ENCODE assay signal across 8 cellular contexts in genomic region chr4:67700874-67701850, GRCh38. TPM values are rescaled to one million over a fixed set of nuclear protein-coding genes. Genes with fewer than 3 reads are reported as not detected.
DNase-seq lines count a peak whose midpoint lies in the region; ATAC-seq and TF ChIP-seq lines count a peak whose summit lies in the region.

Gene UBA6, minus strand, starts transcription at chr4:67701155. Its CDS starts 36 bp downstream, at chr4:67701119.

- in situ Hi-C loops in Panc1 (cut with HindIII; ENCODE audit: low pct_unique_long_range_greater_than_20kb, low sequenced_read_pairs): no loop called here

- H3K79me2 ChIP-seq in DND-41 (ENCODE audit: insufficient read depth, low read length) (peaks cover 96% of the 10 kb centered on the region), KMS-11 (ENCODE audit: insufficient read depth, low read depth) (peaks cover 31% of the 10 kb centered on the region)

- H4K20me1 ChIP-seq in DND-41 (ENCODE audit: insufficient read depth, low read length) (peaks cover 3% of the 10 kb centered on the region; the same call in 1 of the 2 replicates), KMS-11 (ENCODE audit: insufficient read depth) (no peaks in the 10 kb centered on the region)

- no peaks in the 10 kb centered on the region for H3K27me3 Mint-ChIP-seq in activated T-cell treated with anti-CD3 and anti-CD28 coated beads, Interleukin-2, amount 50 U/mL, for 4 hours (ENCODE audit: low read depth)

- peak within 1 kb of the TSS; percentile 88 for H3K4me2 ChIP-seq in DND-41 (ENCODE audit: insufficient read depth, low read length)
- peak within 1 kb of the TSS; percentile 89 for H3K4me2 ChIP-seq in KMS-11

- TF ChIP-seq CTCF in DND-41 (IDR thresholded peaks at IDR 0.05; ENCODE audit: borderline replicate concordance, extremely low read depth, low read length, poor library complexity, severe bottlenecking) (peak; percentile 49), KMS-11 (conservative IDR thresholded peaks at IDR 0.05; ENCODE audit: low read depth, low read length) (peak; percentile 73), Panc1 (IDR thresholded peaks at IDR 0.05) (peak; percentile 75)

- POLR2A ChIA-PET in Panc1 (lab: Charles Lee): no interaction called here

- H3K36me3 ChIP-seq in DND-41 (ENCODE audit: insufficient read depth, low read length) (peaks cover 25% of the 10 kb centered on the region), KMS-11 (ENCODE audit: insufficient read depth) (no peaks in the 10 kb centered on the region), Panc1 (ENCODE audit: control insufficient read depth, insufficient read depth, low read length) (peaks cover 4% of the 10 kb centered on the region), muscle layer of colon (ENCODE audit: insufficient read depth, low read length) (no peaks in the 10 kb centered on the region)

- peak within 1 kb of the TSS; percentile 85 for H2AFZ ChIP-seq in DND-41 (ENCODE audit: low read depth, low read length)
- H2AFZ ChIP-seq in KMS-11 (ENCODE audit: low read depth): peak within 1 kb of the TSS; percentile 74

- H3K9me3 Mint-ChIP-seq in activated T-cell treated with anti-CD3 and anti-CD28 coated beads, Interleukin-2, amount 50 U/mL, for 4 hours: peaks cover 9% of the 10 kb centered on the region

- H3K9me3 ChIP-seq in DND-41 (ENCODE audit: insufficient read depth, low read length, severe bottlenecking) (peaks cover 6% of the 10 kb centered on the region), Panc1 (ENCODE audit: control insufficient read depth, insufficient read depth, low read depth, low read length) (no peaks in the 10 kb centered on the region), muscle layer of colon (ENCODE audit: low read length) (no peaks in the 10 kb centered on the region)

- H3K4me1 Mint-ChIP-seq in activated T-cell treated with anti-CD3 and anti-CD28 coated beads, Interleukin-2, amount 50 U/mL, for 4 hours (ENCODE audit: low read depth): peaks cover 59% of the 10 kb centered on the region

- intact Hi-C loops in Panc1 (cut with micrococcal nuclease; ENCODE audit: unreplicated experiment): no loop called here

- H3K27me3 ChIP-seq in DND-41 (ENCODE audit: insufficient read depth, low read length, poor library complexity) (no peaks in the 10 kb centered on the region), KMS-11 (ENCODE audit: insufficient read depth, low read depth) (no peaks in the 10 kb centered on the region), Panc1 (ENCODE audit: control insufficient read depth, insufficient read depth, low read length) (no peaks in the 10 kb centered on the region), muscle layer of colon (ENCODE audit: control insufficient read depth in 1 of 2, insufficient read depth in 2 of 2, low read length in 2 of 2) (no peaks in the 10 kb centered on the region)

- DNase-seq in DND-41 (peak; percentile 96), Panc1 (ENCODE audit: low read depth, low spot score) (peak; percentile 84)
- DNase-seq in activated T-cell treated with anti-CD3 and anti-CD28 coated beads, Interleukin-2, amount 50 U/mL, for 4 hours: peak; percentile 93
- peak; percentile 93 for DNase-seq in stimulated activated CD8-positive, alpha-beta memory T cell treated with anti-CD3 and anti-CD28 coated beads, Interleukin-7, amount 100 ng/mL, for 24 hours (ENCODE audit: low read depth)

- peaks cover 18% of the 10 kb centered on the region for H3K36me3 Mint-ChIP-seq in activated T-cell treated with anti-CD3 and anti-CD28 coated beads, Interleukin-2, amount 50 U/mL, for 4 hours (ENCODE audit: insufficient read depth)

- H3K4me3 ChIP-seq in DND-41 (ENCODE audit: low read depth in 1 of 2, low read length in 2 of 2) (peak within 1 kb of the TSS; percentile 77 to 94), KMS-11 (IDR thresholded peaks at IDR 0.05; ENCODE audit: insufficient read depth, low read depth, low read length) (no peak within 1 kb of the TSS), Panc1 (ENCODE audit: low read depth in 2 of 2, low read length in 2 of 2) (peak within 1 kb of the TSS; percentile 66 to 92), muscle layer of colon (ENCODE audit: low read depth in 1 of 2, low read length in 2 of 2) (peak within 1 kb of the TSS; percentile 82 to 95)

- peak within 1 kb of the TSS; percentile 93 for H3K4me3 Mint-ChIP-seq in activated T-cell treated with anti-CD3 and anti-CD28 coated beads, Interleukin-2, amount 50 U/mL, for 4 hours

- ATAC-seq in DND-41 (ENCODE audit: insufficient read depth, low read depth) (peak; percentile 92), GM21737 (IDR thresholded peaks at IDR 0.05; ENCODE audit: unreplicated experiment) (peak; percentile 97), Panc1 (peak; percentile 99), esophagus mucosa (peak; percentile 100)
- ATAC-seq in activated T-cell treated with anti-CD3 and anti-CD28 coated beads, Interleukin-2, amount 50 U/mL, for 4 hours: peak; percentile 98

- H3K27ac ChIP-seq in DND-41 (ENCODE audit: low read length) (peak within 1 kb of the TSS; percentile 89), KMS-11 (peak within 1 kb of the TSS; percentile 69), Panc1 (ENCODE audit: low read length) (peak within 1 kb of the TSS; percentile 80), muscle layer of colon (ENCODE audit: low read depth, low read length) (peak within 1 kb of the TSS; percentile 77)

- BruUV-seq in Panc1 (replicated peaks; lab: Mats Ljungman, UMichigan): TSS peak; percentile 91

- H3K9ac ChIP-seq in DND-41 (ENCODE audit: low read depth, low read length) (peak within 1 kb of the TSS; percentile 82), KMS-11 (peak within 1 kb of the TSS; percentile 73), muscle layer of colon (ENCODE audit: low read length) (peak within 1 kb of the TSS; percentile 85)

- H3K4me1 ChIP-seq in DND-41 (ENCODE audit: insufficient read depth, low read length) (peaks cover 60% of the 10 kb centered on the region), KMS-11 (ENCODE audit: low read depth, poor library complexity, severe bottlenecking) (peaks cover 24% of the 10 kb centered on the region), Panc1 (ENCODE audit: control insufficient read depth, insufficient read depth, low read length) (no peaks in the 10 kb centered on the region; the same call in 1 of the 2 replicates), muscle layer of colon (ENCODE audit: insufficient read depth, low read length) (peaks cover 17% of the 10 kb centered on the region)

- CTCF ChIA-PET in Panc1 (lab: Charles Lee): no interaction called here

RNA-seq across cellular contexts. Expression of gene UBA6, which starts in this region (rescaled TPM):
- total RNA-seq in Panc1 (2021; ENCODE audit: unreplicated experiment): 59.4 TPM
- polyA plus RNA-seq in Panc1 (2012; ENCODE audit: insufficient read length): 23.9 TPM
- total RNA-seq in activated T-cell treated with anti-CD3 and anti-CD28 coated beads, Interleukin-2, amount 50 U/mL, for 4 hours: 10 to 100 TPM; 51.1 to 72.5 (median 63.6) TPM
- total RNA-seq in esophagus mucosa: 55.9 TPM
